1 cellular context compared by ENCODE assay signal in genomic region chr3:100635273-100635701, GRCh38.
TF ChIP-seq lines count a peak whose summit lies in the region.

No MANE protein-coding gene starts in this region.

TF ChIP-seq in HepG2, 621 proteins besides CTCF, POLR2A, EP300 and RAD21 (continued from another document):
- TF ChIP-seq HNF4G (IDR thresholded peaks at IDR 0.05; ENCODE audit: borderline replicate concordance, low read depth, low read length) (peak; percentile 58), HNF4G (CRISPR knock-in tag; IDR thresholded peaks at IDR 0.05; ENCODE audit: borderline replicate concordance, low read depth) (no peak), FOXJ3 (CRISPR knock-in tag; IDR thresholded peaks at IDR 0.05; ENCODE audit: borderline replicate concordance) (0 out of 2 replicates have a peak, but pooled peaks have one; percentile 17), EED (CRISPR knock-in tag; IDR thresholded peaks at IDR 0.05) (no peak), HOMEZ (CRISPR knock-in tag; IDR thresholded peaks at IDR 0.05; ENCODE audit: low read depth) (0 out of 2 replicates have a peak, but pooled peaks have one; percentile 17), MLLT10 (CRISPR knock-in tag; IDR thresholded peaks at IDR 0.05) (no peak), ARNT2 (CRISPR knock-in tag; IDR thresholded peaks at IDR 0.05; ENCODE audit: low read depth) (no peak), TBL1XR1 (IDR thresholded peaks at IDR 0.05; ENCODE audit: borderline replicate concordance, low read length, partially characterized antibody) (no peak), ZNF614 (CRISPR knock-in tag; IDR thresholded peaks at IDR 0.05; ENCODE audit: borderline replicate concordance) (peak; percentile 64; the same call in 1 of the 2 replicates), HNF4A (CRISPR knock-in tag; IDR thresholded peaks at IDR 0.05) (peak; percentile 82), ZNF441 (CRISPR knock-in tag; IDR thresholded peaks at IDR 0.05; ENCODE audit: borderline replicate concordance) (no peak), EZH2 (conservative IDR thresholded peaks at IDR 0.05; ENCODE audit: low read depth, low read length) (no peak), ETV5 (CRISPR knock-in tag; IDR thresholded peaks at IDR 0.05; ENCODE audit: borderline replicate concordance) (peak; percentile 33; the same call in 1 of the 2 replicates), NAIF1 (CRISPR knock-in tag; IDR thresholded peaks at IDR 0.05; ENCODE audit: borderline replicate concordance) (no peak), ATF6 (CRISPR knock-in tag; conservative IDR thresholded peaks at IDR 0.05) (no peak), HDAC2 (CRISPR knock-in tag; IDR thresholded peaks at IDR 0.05) (peak; percentile 59), DMTF1 (CRISPR knock-in tag; IDR thresholded peaks at IDR 0.05) (no peak)
